Comparison of ENCODE assay signal across 13 cellular contexts in genomic region chr11:121248496-121248895, GRCh38. TPM values are rescaled to one million over a fixed set of nuclear protein-coding genes. Genes with fewer than 3 reads are reported as not detected.
A peak's percentile ranks its signal among the peaks of the same experiment; 100 is the strongest.
DNase-seq lines count a peak whose midpoint lies in the region; ATAC-seq and TF ChIP-seq lines count a peak whose summit lies in the region.
"Had no signal": no experiment of that assay in that cellular context is flagged by ENCODE, and none has a peak within 500 bp of the region (broad histone marks: within the 10 kb centered on the region; RNA-seq: fewer than 3 reads in every experiment).

No MANE protein-coding gene starts in this region.

- H3K4me3 Mint-ChIP-seq in endodermal cell = no peak overlapping the region
- H3K4me3 Mint-ChIP-seq: CD4-positive, alpha-beta memory T cell had no signal

- DNase-seq in RWPE2 (ENCODE audit: low spot score) = no peak
- DNase-seq in endodermal cell = peak; percentile 20
- peak; percentile 4 for DNase-seq in kidney tubule cell (ENCODE audit: low spot score)
- no peak for DNase-seq in smooth muscle cell (lab: John Stamatoyannopoulos, UW; ENCODE audit: unreplicated experiment)
- DNase-seq in activated effector memory CD4-positive, alpha-beta T cell treated with Interleukin-2 at 50 U/mL for 16 hours = no peak
- no peak for DNase-seq in NCI-H1436 (lab: John Stamatoyannopoulos, UW)
- DNase-seq: BE2C, DND-41, NCI-H510A had no signal

- no peaks in the 10 kb centered on the region for H3F3A ChIP-seq in smooth muscle cell (ENCODE audit: low read depth)

- no peaks in the 10 kb centered on the region for H3K36me3 ChIP-seq in RWPE2 (ENCODE audit: low read depth)
- no peaks in the 10 kb centered on the region for H3K36me3 ChIP-seq in endodermal cell (ENCODE audit: control insufficient read depth, insufficient read depth, low read length)
- no peaks in the 10 kb centered on the region for H3K36me3 ChIP-seq in smooth muscle cell (ENCODE audit: low read depth)
- H3K36me3 ChIP-seq: BE2C, MG63 had no signal

- WGBS in endodermal cell (ENCODE audit: insufficient coverage in 1 of 2, insufficient read length in 1 of 2), 2 experiments = 94 to 95% methylated on average over 3 to 4 of the region's 4 CpGs
- WGBS in smooth muscle cell (ENCODE audit: low lambda C conversion rate) = 64% methylated on average over 4 of the region's 4 CpGs

- TF ChIP-seq CTCF in RWPE2 (IDR thresholded peaks at IDR 0.05; ENCODE audit: poor library complexity, severe bottlenecking) = no peak
- no peak for TF ChIP-seq CTCF in endodermal cell (conservative IDR thresholded peaks at IDR 0.05)
- TF ChIP-seq CTCF in smooth muscle cell (IDR thresholded peaks at IDR 0.05; ENCODE audit: borderline replicate concordance, insufficient read depth, poor library complexity, severe bottlenecking) = no peak

- H3K36me3 Mint-ChIP-seq in endodermal cell (ENCODE audit: low read depth) = no peaks in the 10 kb centered on the region
- H3K36me3 Mint-ChIP-seq: CD4-positive, alpha-beta memory T cell had no signal

- no peaks in the 10 kb centered on the region for H3K9me3 ChIP-seq in RWPE2 (ENCODE audit: severe bottlenecking)
- H3K9me3 ChIP-seq in endodermal cell (ENCODE audit: control insufficient read depth, low read length) = peaks cover 9% of the 10 kb centered on the region
- no peaks in the 10 kb centered on the region for H3K9me3 ChIP-seq in smooth muscle cell (replicated peaks; ENCODE audit: low read depth)
- H3K9me3 ChIP-seq: BE2C, MG63 had no signal

- no peak overlapping the region for H3K4me3 ChIP-seq in RWPE2 (ENCODE audit: severe bottlenecking)
- no peak overlapping the region for H3K4me3 ChIP-seq in endodermal cell (ENCODE audit: low read length)
- no peak overlapping the region for H3K4me3 ChIP-seq in smooth muscle cell
- H3K4me3 ChIP-seq: MG63 had no signal

- H3K79me2 ChIP-seq in smooth muscle cell (ENCODE audit: low read depth) = no peaks in the 10 kb centered on the region

- no peaks in the 10 kb centered on the region for H4K20me1 ChIP-seq in smooth muscle cell (ENCODE audit: low read depth)

- peaks cover 4% of the 10 kb centered on the region for H3K27me3 Mint-ChIP-seq in endodermal cell (ENCODE audit: insufficient read depth)

- H2AFZ ChIP-seq in smooth muscle cell (ENCODE audit: low read depth) = no peak overlapping the region

- peaks cover 12% of the 10 kb centered on the region for H3K4me1 ChIP-seq in RWPE2 (ENCODE audit: insufficient read depth, poor library complexity, severe bottlenecking)
- no peaks in the 10 kb centered on the region for H3K4me1 ChIP-seq in endodermal cell (ENCODE audit: control insufficient read depth, insufficient read depth, low read length)
- peaks cover 9% of the 10 kb centered on the region for H3K4me1 ChIP-seq in smooth muscle cell (ENCODE audit: low read depth)
- H3K4me1 ChIP-seq: BE2C had no signal

- H3K27ac Mint-ChIP-seq in endodermal cell = no peak overlapping the region

- H3K9ac ChIP-seq in endodermal cell (ENCODE audit: extremely low read depth, low read length, poor library complexity, severe bottlenecking) = no peak overlapping the region
- H3K9ac ChIP-seq in smooth muscle cell (ENCODE audit: low read depth) = no peak overlapping the region
- H3K9ac ChIP-seq: KMS-11 had no signal

- peak overlapping the region; percentile 9 for H3K27ac ChIP-seq in RWPE2 (ENCODE audit: poor library complexity, severe bottlenecking)
- H3K27ac ChIP-seq in endodermal cell (ENCODE audit: low read depth, low read length) = no peak overlapping the region
- H3K27ac ChIP-seq in smooth muscle cell (ENCODE audit: low read depth) = peak overlapping the region; percentile 72
- H3K27ac ChIP-seq: KMS-11 had no signal

- peak overlapping the region; percentile 46 for H3K4me2 ChIP-seq in smooth muscle cell
- H3K4me2 ChIP-seq: KMS-11 had no signal

- no peaks in the 10 kb centered on the region for H3K9me3 Mint-ChIP-seq in endodermal cell
- H3K9me3 Mint-ChIP-seq: CD4-positive, alpha-beta memory T cell had no signal

- H3K4me1 Mint-ChIP-seq in endodermal cell = peaks cover 14% of the 10 kb centered on the region

- no peak; the same call in 2 of the 3 replicates for ATAC-seq in RWPE2 (ENCODE audit: low read depth)
- no peak for ATAC-seq in HG03039 (IDR thresholded peaks at IDR 0.05; ENCODE audit: unreplicated experiment)

- no peaks in the 10 kb centered on the region for H3K27me3 ChIP-seq in RWPE2 (ENCODE audit: insufficient read depth, poor library complexity, severe bottlenecking)
- no peaks in the 10 kb centered on the region for H3K27me3 ChIP-seq in endodermal cell (ENCODE audit: control insufficient read depth, insufficient read depth, low read length, poor library complexity, severe bottlenecking)
- H3K27me3 ChIP-seq in smooth muscle cell (ENCODE audit: low read depth) = no peaks in the 10 kb centered on the region
- H3K27me3 ChIP-seq: BE2C, MG63 had no signal

RNA-seq across cellular contexts. Expression of gene SC5D, which starts 44.1 kb away (rescaled TPM):
- total RNA-seq in endodermal cell (10 to 100 TPM; 66.0 to 70.9 TPM), smooth muscle cell (138 and 168 TPM in 2 replicates)
- polyA plus RNA-seq in endodermal cell (2013, experiment 1 of 2) = 183 TPM
- polyA plus RNA-seq in endodermal cell (2013, experiment 2 of 2) = 180 TPM
- polyA plus RNA-seq in smooth muscle cell = 59.5 and 73.1 TPM in 2 replicates

Comparison
In these comparisons a context has a peak if more than half of its experiments do, and no peak if none do; other contexts are left out.
1. DNase-seq: peak in endodermal cell (single experiment) and kidney tubule cell (single experiment); none in RWPE2 (single experiment), smooth muscle cell (single experiment), activated effector memory CD4-positive, alpha-beta T cell treated with Interleukin-2 at 50 U/mL for 16 hours (single experiment) and NCI-H1436 (single experiment).